In the genomic region with DNA sequence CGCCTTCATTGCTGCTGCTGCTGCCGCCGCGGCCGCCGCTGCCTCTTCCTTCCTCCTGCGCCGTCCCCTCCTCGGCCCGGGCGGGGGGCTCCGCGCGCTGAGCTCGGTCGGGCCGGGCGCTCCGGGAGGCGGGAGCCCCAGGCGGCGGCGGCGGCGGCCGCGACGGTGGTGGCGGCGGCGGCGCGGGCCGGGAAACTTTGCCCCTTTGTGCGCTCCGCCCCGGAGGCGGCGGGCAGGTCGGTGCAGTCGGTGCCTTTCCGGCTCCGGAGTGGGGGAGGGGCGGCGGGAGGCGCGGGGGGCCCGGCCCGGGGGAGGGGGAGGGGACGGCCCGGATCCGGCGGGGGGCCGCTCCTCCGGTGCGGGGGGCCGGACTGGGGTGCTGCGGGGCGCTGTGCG, we compare ENCODE assay signal across 1 cellular context.
TF ChIP-seq lines count a peak whose summit lies in the region.

No MANE protein-coding gene starts in this region.

TF ChIP-seq in GM12878, 131 proteins besides CTCF, POLR2A, EP300 and RAD21 (continued from another document):
- TF ChIP-seq IRF4 (IDR thresholded peaks at IDR 0.05; ENCODE audit: low read depth, low read length) (no peak), NFYA (IDR thresholded peaks at IDR 0.05; ENCODE audit: borderline replicate concordance, low read depth, low read length) (no peak), YY1 (IDR thresholded peaks at IDR 0.05; ENCODE audit: low read depth, low read length) (peak; percentile 47; the same call in 1 of the 2 replicates), SUZ12 (IDR thresholded peaks at IDR 0.05; ENCODE audit: unreplicated experiment) (no peak), MEF2B (IDR thresholded peaks at IDR 0.05; ENCODE audit: partially characterized antibody, poor library complexity, severe bottlenecking) (no peak), SIN3A (IDR thresholded peaks at IDR 0.05; ENCODE audit: low read depth, low read length) (no peak), ETV6 (conservative IDR thresholded peaks at IDR 0.05 in 1 of 2, IDR thresholded peaks at IDR 0.05 in 1 of 2; ENCODE audit: borderline replicate concordance in 1 of 2, low read depth in 1 of 2) (no peak), RB1 (IDR thresholded peaks at IDR 0.05; ENCODE audit: borderline replicate concordance) (peak; percentile 19; the same call in 1 of the 2 replicates), SP1 (IDR thresholded peaks at IDR 0.05; ENCODE audit: low read depth, low read length) (no peak), HCFC1 (IDR thresholded peaks at IDR 0.05; ENCODE audit: low read length) (no peak), NFXL1 (IDR thresholded peaks at IDR 0.05; ENCODE audit: borderline replicate concordance) (no peak), HDAC6 (IDR thresholded peaks at IDR 0.05; ENCODE audit: unreplicated experiment) (no peak), RAD51 (IDR thresholded peaks at IDR 0.05) (no peak), POU2F2 (IDR thresholded peaks at IDR 0.05; ENCODE audit: borderline replicate concordance, low read depth, low read length) (peak; percentile 25; the same call in 1 of the 3 replicates), RUNX3 (IDR thresholded peaks at IDR 0.05; ENCODE audit: low read length) (no peak)
- TF ChIP-seq, protein P1, sequence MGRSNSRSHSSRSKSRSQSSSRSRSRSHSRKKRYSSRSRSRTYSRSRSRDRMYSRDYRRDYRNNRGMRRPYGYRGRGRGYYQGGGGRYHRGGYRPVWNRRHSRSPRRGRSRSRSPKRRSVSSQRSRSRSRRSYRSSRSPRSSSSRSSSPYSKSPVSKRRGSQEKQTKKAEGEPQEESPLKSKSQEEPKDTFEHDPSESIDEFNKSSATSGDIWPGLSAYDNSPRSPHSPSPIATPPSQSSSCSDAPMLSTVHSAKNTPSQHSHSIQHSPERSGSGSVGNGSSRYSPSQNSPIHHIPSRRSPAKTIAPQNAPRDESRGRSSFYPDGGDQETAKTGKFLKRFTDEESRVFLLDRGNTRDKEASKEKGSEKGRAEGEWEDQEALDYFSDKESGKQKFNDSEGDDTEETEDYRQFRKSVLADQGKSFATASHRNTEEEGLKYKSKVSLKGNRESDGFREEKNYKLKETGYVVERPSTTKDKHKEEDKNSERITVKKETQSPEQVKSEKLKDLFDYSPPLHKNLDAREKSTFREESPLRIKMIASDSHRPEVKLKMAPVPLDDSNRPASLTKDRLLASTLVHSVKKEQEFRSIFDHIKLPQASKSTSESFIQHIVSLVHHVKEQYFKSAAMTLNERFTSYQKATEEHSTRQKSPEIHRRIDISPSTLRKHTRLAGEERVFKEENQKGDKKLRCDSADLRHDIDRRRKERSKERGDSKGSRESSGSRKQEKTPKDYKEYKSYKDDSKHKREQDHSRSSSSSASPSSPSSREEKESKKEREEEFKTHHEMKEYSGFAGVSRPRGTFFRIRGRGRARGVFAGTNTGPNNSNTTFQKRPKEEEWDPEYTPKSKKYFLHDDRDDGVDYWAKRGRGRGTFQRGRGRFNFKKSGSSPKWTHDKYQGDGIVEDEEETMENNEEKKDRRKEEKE (IDR thresholded peaks at IDR 0.05), result no peak
- TF ChIP-seq, protein P2, sequence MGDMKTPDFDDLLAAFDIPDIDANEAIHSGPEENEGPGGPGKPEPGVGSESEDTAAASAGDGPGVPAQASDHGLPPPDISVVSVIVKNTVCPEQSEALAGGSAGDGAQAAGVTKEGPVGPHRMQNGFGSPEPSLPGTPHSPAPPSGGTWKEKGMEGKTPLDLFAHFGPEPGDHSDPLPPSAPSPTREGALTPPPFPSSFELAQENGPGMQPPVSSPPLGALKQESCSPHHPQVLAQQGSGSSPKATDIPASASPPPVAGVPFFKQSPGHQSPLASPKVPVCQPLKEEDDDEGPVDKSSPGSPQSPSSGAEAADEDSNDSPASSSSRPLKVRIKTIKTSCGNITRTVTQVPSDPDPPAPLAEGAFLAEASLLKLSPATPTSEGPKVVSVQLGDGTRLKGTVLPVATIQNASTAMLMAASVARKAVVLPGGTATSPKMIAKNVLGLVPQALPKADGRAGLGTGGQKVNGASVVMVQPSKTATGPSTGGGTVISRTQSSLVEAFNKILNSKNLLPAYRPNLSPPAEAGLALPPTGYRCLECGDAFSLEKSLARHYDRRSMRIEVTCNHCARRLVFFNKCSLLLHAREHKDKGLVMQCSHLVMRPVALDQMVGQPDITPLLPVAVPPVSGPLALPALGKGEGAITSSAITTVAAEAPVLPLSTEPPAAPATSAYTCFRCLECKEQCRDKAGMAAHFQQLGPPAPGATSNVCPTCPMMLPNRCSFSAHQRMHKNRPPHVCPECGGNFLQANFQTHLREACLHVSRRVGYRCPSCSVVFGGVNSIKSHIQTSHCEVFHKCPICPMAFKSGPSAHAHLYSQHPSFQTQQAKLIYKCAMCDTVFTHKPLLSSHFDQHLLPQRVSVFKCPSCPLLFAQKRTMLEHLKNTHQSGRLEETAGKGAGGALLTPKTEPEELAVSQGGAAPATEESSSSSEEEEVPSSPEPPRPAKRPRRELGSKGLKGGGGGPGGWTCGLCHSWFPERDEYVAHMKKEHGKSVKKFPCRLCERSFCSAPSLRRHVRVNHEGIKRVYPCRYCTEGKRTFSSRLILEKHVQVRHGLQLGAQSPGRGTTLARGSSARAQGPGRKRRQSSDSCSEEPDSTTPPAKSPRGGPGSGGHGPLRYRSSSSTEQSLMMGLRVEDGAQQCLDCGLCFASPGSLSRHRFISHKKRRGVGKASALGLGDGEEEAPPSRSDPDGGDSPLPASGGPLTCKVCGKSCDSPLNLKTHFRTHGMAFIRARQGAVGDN (IDR thresholded peaks at IDR 0.05), result no peak
- TF ChIP-seq, protein P3, sequence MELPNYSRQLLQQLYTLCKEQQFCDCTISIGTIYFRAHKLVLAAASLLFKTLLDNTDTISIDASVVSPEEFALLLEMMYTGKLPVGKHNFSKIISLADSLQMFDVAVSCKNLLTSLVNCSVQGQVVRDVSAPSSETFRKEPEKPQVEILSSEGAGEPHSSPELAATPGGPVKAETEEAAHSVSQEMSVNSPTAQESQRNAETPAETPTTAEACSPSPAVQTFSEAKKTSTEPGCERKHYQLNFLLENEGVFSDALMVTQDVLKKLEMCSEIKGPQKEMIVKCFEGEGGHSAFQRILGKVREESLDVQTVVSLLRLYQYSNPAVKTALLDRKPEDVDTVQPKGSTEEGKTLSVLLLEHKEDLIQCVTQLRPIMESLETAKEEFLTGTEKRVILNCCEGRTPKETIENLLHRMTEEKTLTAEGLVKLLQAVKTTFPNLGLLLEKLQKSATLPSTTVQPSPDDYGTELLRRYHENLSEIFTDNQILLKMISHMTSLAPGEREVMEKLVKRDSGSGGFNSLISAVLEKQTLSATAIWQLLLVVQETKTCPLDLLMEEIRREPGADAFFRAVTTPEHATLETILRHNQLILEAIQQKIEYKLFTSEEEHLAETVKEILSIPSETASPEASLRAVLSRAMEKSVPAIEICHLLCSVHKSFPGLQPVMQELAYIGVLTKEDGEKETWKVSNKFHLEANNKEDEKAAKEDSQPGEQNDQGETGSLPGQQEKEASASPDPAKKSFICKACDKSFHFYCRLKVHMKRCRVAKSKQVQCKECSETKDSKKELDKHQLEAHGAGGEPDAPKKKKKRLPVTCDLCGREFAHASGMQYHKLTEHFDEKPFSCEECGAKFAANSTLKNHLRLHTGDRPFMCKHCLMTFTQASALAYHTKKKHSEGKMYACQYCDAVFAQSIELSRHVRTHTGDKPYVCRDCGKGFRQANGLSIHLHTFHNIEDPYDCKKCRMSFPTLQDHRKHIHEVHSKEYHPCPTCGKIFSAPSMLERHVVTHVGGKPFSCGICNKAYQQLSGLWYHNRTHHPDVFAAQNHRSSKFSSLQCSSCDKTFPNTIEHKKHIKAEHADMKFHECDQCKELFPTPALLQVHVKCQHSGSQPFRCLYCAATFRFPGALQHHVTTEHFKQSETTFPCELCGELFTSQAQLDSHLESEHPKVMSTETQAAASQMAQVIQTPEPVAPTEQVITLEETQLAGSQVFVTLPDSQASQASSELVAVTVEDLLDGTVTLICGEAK (IDR thresholded peaks at IDR 0.05; ENCODE audit: borderline replicate concordance), result no peak
- TF ChIP-seq, protein P4, sequence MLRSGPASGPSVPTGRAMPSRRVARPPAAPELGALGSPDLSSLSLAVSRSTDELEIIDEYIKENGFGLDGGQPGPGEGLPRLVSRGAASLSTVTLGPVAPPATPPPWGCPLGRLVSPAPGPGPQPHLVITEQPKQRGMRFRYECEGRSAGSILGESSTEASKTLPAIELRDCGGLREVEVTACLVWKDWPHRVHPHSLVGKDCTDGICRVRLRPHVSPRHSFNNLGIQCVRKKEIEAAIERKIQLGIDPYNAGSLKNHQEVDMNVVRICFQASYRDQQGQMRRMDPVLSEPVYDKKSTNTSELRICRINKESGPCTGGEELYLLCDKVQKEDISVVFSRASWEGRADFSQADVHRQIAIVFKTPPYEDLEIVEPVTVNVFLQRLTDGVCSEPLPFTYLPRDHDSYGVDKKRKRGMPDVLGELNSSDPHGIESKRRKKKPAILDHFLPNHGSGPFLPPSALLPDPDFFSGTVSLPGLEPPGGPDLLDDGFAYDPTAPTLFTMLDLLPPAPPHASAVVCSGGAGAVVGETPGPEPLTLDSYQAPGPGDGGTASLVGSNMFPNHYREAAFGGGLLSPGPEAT (IDR thresholded peaks at IDR 0.05; ENCODE audit: low read depth), result no peak
- TF ChIP-seq, protein P5, sequence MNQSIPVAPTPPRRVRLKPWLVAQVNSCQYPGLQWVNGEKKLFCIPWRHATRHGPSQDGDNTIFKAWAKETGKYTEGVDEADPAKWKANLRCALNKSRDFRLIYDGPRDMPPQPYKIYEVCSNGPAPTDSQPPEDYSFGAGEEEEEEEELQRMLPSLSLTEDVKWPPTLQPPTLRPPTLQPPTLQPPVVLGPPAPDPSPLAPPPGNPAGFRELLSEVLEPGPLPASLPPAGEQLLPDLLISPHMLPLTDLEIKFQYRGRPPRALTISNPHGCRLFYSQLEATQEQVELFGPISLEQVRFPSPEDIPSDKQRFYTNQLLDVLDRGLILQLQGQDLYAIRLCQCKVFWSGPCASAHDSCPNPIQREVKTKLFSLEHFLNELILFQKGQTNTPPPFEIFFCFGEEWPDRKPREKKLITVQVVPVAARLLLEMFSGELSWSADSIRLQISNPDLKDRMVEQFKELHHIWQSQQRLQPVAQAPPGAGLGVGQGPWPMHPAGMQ (IDR thresholded peaks at IDR 0.05; ENCODE audit: borderline replicate concordance), result no peak
